In genomic region chr16:73337371-73337770, GRCh38 we compare ENCODE assay signal across 1 cellular context.
TF ChIP-seq lines count a peak whose summit lies in the region.

No MANE protein-coding gene starts in this region.

TF ChIP-seq in K562, 482 proteins besides CTCF, POLR2A, EP300 and RAD21 (continued from another document):
- TF ChIP-seq ZNF280A (IDR thresholded peaks at IDR 0.05; ENCODE audit: low read depth, partially characterized antibody) (no peak), DPF2 (IDR thresholded peaks at IDR 0.05) (no peak), SNIP1 (IDR thresholded peaks at IDR 0.05; ENCODE audit: low read depth) (no peak), ETV6 (IDR thresholded peaks at IDR 0.05; ENCODE audit: borderline replicate concordance in 1 of 2, low read depth in 2 of 2, low read length in 1 of 2) (no peak), ETV6 (CRISPR knock-in tag; IDR thresholded peaks at IDR 0.05; ENCODE audit: borderline replicate concordance) (no peak), ZNF121 (CRISPR knock-in tag; conservative IDR thresholded peaks at IDR 0.05) (no peak), PRPF4 (IDR thresholded peaks at IDR 0.05; ENCODE audit: insufficient read depth, low read depth, low read length, poor library complexity, severe bottlenecking) (no peak)
